9 cellular contexts compared by ENCODE assay signal in the genomic region with DNA sequence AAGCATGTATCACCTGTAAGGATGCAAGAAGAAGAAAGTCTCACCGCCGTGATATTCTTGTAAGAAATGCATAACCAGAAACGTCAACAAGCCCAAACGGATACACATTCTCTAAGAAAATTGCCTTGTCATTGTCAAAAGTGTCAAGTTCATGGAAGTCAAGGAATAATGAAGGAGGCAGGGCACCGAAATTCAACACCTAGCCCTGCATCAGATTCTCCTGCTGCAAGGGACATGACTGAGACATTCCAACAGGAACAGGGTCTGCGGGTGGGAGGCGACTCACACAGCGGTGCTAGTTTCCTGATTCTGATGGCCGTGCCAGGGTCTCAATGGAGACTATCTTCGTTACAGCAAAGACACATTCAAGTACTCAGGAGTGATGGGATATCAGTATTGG. TPM values are rescaled to one million over a fixed set of nuclear protein-coding genes. Genes with fewer than 3 reads are reported as not detected.
DNase-seq lines count a peak whose midpoint lies in the region; ATAC-seq lines count a peak whose summit lies in the region.
"Had no signal": no experiment of that assay in that cellular context is flagged by ENCODE, and none has a peak within 500 bp of the region (broad histone marks: within the 10 kb centered on the region; RNA-seq: fewer than 3 reads in every experiment).

No MANE protein-coding gene starts in this region.

- H3K27me3 ChIP-seq in SJSA1 (replicated peaks) = no peaks in the 10 kb centered on the region
- H3K27me3 ChIP-seq in skeletal muscle tissue (ENCODE audit: control insufficient read depth in 3 of 3, insufficient read depth in 3 of 3, low read length in 3 of 3) = no peaks in the 10 kb centered on the region
- H3K27me3 ChIP-seq in HAP-1 (ENCODE audit: low read depth) = no peaks in the 10 kb centered on the region

- H3K9me3 Mint-ChIP-seq in T-helper 2 cell treated with Interferon-gamma antibody and Interleukin-4, amounts not matched to agents 5 μg/mL and 100 μg/mL, for 36 hours = no peaks in the 10 kb centered on the region

- in situ Hi-C loops in HAP-1 (cut with MboI; ENCODE audit: low sequenced_read_pairs) = no loop called here

- H3K9me3 ChIP-seq in SJSA1 (replicated peaks) (no peaks in the 10 kb centered on the region; the same call in 1 of the 2 replicates), skeletal muscle tissue (ENCODE audit: control insufficient read depth in 3 of 3, low read length in 3 of 3) (no peaks in the 10 kb centered on the region), HAP-1 (no peaks in the 10 kb centered on the region)

- H3K4me3 Mint-ChIP-seq in T-helper 2 cell treated with Interferon-gamma antibody and Interleukin-4, amounts not matched to agents 5 μg/mL and 100 μg/mL, for 36 hours = peak overlapping the region; percentile 19

- H3K27ac Mint-ChIP-seq in T-helper 2 cell treated with Interferon-gamma antibody and Interleukin-4, amounts not matched to agents 5 μg/mL and 100 μg/mL, for 36 hours = no peak overlapping the region

- H3K9ac ChIP-seq in skeletal muscle tissue (ENCODE audit: low read depth in 1 of 3, low read length in 3 of 3) = no peak overlapping the region

- H3K4me1 Mint-ChIP-seq in T-helper 2 cell treated with Interferon-gamma antibody and Interleukin-4, amounts not matched to agents 5 μg/mL and 100 μg/mL, for 36 hours (ENCODE audit: low read depth) = peaks cover 72% of the 10 kb centered on the region

- H3K36me3 Mint-ChIP-seq in T-helper 2 cell treated with Interferon-gamma antibody and Interleukin-4, amounts not matched to agents 5 μg/mL and 100 μg/mL, for 36 hours (ENCODE audit: low read depth) = peaks cover 60% of the 10 kb centered on the region

- H3K4me1 ChIP-seq in SJSA1 (replicated peaks) (peaks cover 40% of the 10 kb centered on the region), skeletal muscle tissue (ENCODE audit: control insufficient read depth in 3 of 3, insufficient read depth in 3 of 3, low read length in 3 of 3) (peaks cover 70 to 77% (median 71%) of the 10 kb centered on the region in 3 donors), HAP-1 (peaks cover 10% of the 10 kb centered on the region)

- no peaks in the 10 kb centered on the region for H3K27me3 Mint-ChIP-seq in T-helper 2 cell treated with Interferon-gamma antibody and Interleukin-4, amounts not matched to agents 5 μg/mL and 100 μg/mL, for 36 hours (ENCODE audit: low read depth)

- peaks cover 7% of the 10 kb centered on the region for H3K36me3 ChIP-seq in SJSA1
- H3K36me3 ChIP-seq in skeletal muscle tissue (ENCODE audit: control insufficient read depth in 3 of 3, insufficient read depth in 3 of 3, low read length in 3 of 3) = peaks cover 0 to 6% (median 5%) of the 10 kb centered on the region in 3 donors
- no peaks in the 10 kb centered on the region for H3K36me3 ChIP-seq in HAP-1 (replicated peaks)

- H3K4me3 ChIP-seq in SJSA1 (no peak overlapping the region), skeletal muscle tissue (ENCODE audit: low read length in 3 of 3) (peak overlapping the region in 1 of 3 donors; percentile 1), HAP-1 (no peak overlapping the region)

- H3K27ac ChIP-seq in SJSA1 (peak overlapping the region; percentile 89), skeletal muscle tissue (ENCODE audit: low read depth, low read length) (peak overlapping the region; percentile 88)

- ATAC-seq in HG03457 (IDR thresholded peaks at IDR 0.05; ENCODE audit: unreplicated experiment) = no peak

- no peak for DNase-seq in T-helper 2 cell treated with Interferon-gamma antibody and Interleukin-4, amounts not matched to agents 5 μg/mL and 100 μg/mL, for 36 hours (ENCODE audit: low spot score)
- DNase-seq in T-helper 2 cell = no peak
- no peak for DNase-seq in SJSA1 (ENCODE audit: low read depth in 1 of 2, low spot score in 2 of 2)
- peak; percentile 56 for DNase-seq in iPS DF 19.7 (ENCODE audit: low read depth, low spot score)
- DNase-seq in HAP-1 (ENCODE audit: low spot score in 2 of 2) = no peak
- DNase-seq in NCI-H1930 (lab: John Stamatoyannopoulos, UW) = no peak
- DNase-seq: NCI-H1436 had no signal

RNA-seq across cellular contexts. Expression of a gene that starts 26.7 kb away (rescaled TPM):
- total RNA-seq in SJSA1 (2014; rRNA removed; shearing (Covaris generic)) = 15.9 and 20.8 TPM in 2 replicates
- 18.8 TPM for total RNA-seq in skeletal muscle tissue
